3 cellular contexts compared by ENCODE assay signal in genomic region chr7:143603549-143603948, GRCh38. TPM values are rescaled to one million over a fixed set of nuclear protein-coding genes. Genes with fewer than 3 reads are reported as not detected.
"Had no signal": no experiment of that assay in that cellular context is flagged by ENCODE, and none has a peak within 500 bp of the region (broad histone marks: within the 10 kb centered on the region; RNA-seq: fewer than 3 reads in every experiment).

No MANE protein-coding gene starts in this region.

RNA-seq across cellular contexts. Expression of gene CTAGE15, which starts 31.9 kb away (rescaled TPM):
- total RNA-seq: HepG2, HT1080, IMR-90 had no signal
- polyA plus RNA-seq: HepG2, IMR-90 had no signal
